Comparison of ENCODE assay signal across 3 cellular contexts in the genomic region with DNA sequence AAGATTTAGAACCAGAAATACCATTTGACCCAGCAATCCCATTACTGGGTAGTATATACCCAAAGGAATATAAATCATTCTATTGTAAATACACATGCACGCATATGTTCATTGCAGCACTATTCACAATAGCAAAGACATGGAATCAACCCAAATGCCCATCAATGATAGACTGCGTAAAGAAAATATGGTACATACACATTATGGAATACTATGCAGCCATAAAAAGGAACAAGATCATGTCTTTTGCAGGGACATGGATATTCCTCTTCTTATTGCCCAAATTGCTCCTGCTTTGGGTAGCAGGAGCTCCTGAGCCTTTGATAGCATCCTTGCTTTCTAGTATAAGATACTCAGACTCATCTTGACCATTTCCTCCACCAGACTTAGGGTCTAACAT. TPM values are rescaled to one million over a fixed set of nuclear protein-coding genes. Genes with fewer than 3 reads are reported as not detected.
DNase-seq lines count a peak whose midpoint lies in the region; ATAC-seq, FAIRE-seq and TF ChIP-seq lines count a peak whose summit lies in the region.
"Not testable (repeated sequence)": the region's sequence is repeated elsewhere in the genome, so short reads cannot be mapped to it uniquely, and the experiment has no call there.

No MANE protein-coding gene starts in this region.

- H4K20me1 ChIP-seq in K562 (replicated peaks; ENCODE audit: control insufficient read depth, insufficient read depth, low read length) = not testable (repeated sequence)

- not testable (repeated sequence) for H3K9me3 ChIP-seq in HEK293 (ENCODE audit: control insufficient read depth, insufficient read depth, low read depth, low read length); K562 (replicated peaks; ENCODE audit: control insufficient read depth, insufficient read depth, low read depth, low read length); esophagus muscularis mucosa

- CTCF ChIA-PET in HEK293 (lab: Yijun Ruan, JAX) = interaction anchor here (0.6 kb wide), 1 partner anchor 1519 kb away, joined by 3 read pairs; no protein-coding TSS in a partner anchor
- CTCF ChIA-PET in K562 (lab: Yijun Ruan, JAX; ENCODE audit: low intra/inter-chr PET ratio) = not testable (repeated sequence)

- in situ Hi-C loops in K562 (cut with MboI) = not testable (repeated sequence)

- not testable (repeated sequence) for H3K4me1 ChIP-seq in HEK293 (ENCODE audit: control insufficient read depth, insufficient read depth, low read length); K562 (replicated peaks in 1 of 2; ENCODE audit: control insufficient read depth in 2 of 2, insufficient read depth in 2 of 2, low read length in 2 of 2); esophagus muscularis mucosa

- not testable (repeated sequence) for DNase-seq in K562 (ENCODE audit: extremely low read depth in 1 of 4, low spot score in 3 of 4)
- DNase-seq in esophagus muscularis mucosa (ENCODE audit: extremely low spot score) = peak; percentile 10

- H3K27me3 ChIP-seq in K562 (ENCODE audit: control insufficient read depth in 2 of 2, insufficient read depth in 2 of 2, low read length in 2 of 2) = not testable (repeated sequence)
- peaks cover 0 to 14% (median 0%) of the 10 kb centered on the region in 4 donors for H3K27me3 ChIP-seq in esophagus muscularis mucosa

- H3K9ac ChIP-seq in K562 (ENCODE audit: insufficient read depth in 1 of 2, low read depth in 2 of 2, low read length in 2 of 2) = not testable (repeated sequence)

- H3K4me3 ChIP-seq in HEK293 (ENCODE audit: low read depth, low read length); K562; esophagus muscularis mucosa: not testable (repeated sequence)

- FAIRE-seq in K562 (lab: Jason Lieb, UNC) = not testable (repeated sequence)

- not testable (repeated sequence) for H3K4me2 ChIP-seq in K562 (ENCODE audit: insufficient read depth, low read length)

- not testable (repeated sequence) for ATAC-seq in K562

- not testable (repeated sequence) for H3K27ac ChIP-seq in HEK293 (ENCODE audit: extremely low read depth, low read depth, low read length); K562 (ENCODE audit: extremely low read depth, low read depth, low read length); esophagus muscularis mucosa (replicated peaks in 1 of 4)

- H3K9me1 ChIP-seq in K562 (ENCODE audit: control insufficient read depth, insufficient read depth, low read length) = not testable (repeated sequence)

- 6% methylated on average over 2 of the region's 2 CpGs for WGBS in K562 (ENCODE audit: insufficient coverage, low coverage, missing lambda C conversion rate)
- 93% methylated on average over 2 of the region's 2 CpGs for WGBS in esophagus muscularis mucosa

- TF ChIP-seq EP300 in K562 (IDR thresholded peaks at IDR 0.05; ENCODE audit: low read length); esophagus muscularis mucosa (IDR thresholded peaks at IDR 0.05): not testable (repeated sequence)

- not testable (repeated sequence) for BruUV-seq in K562 (replicated peaks; lab: Mats Ljungman, UMichigan)

- TF ChIP-seq CTCF in HEK293 (tag by site-specific recombination; IDR thresholded peaks at IDR 0.05); K562 (IDR thresholded peaks at IDR 0.05 in 2 of 3, conservative IDR thresholded peaks at IDR 0.05 in 1 of 3; ENCODE audit: insufficient read depth in 2 of 3, low read depth in 1 of 3, low read length in 3 of 3); esophagus muscularis mucosa (IDR thresholded peaks at IDR 0.05): not testable (repeated sequence)

- POLR2A ChIA-PET in HEK293 (lab: Yijun Ruan, JAX) = not testable (repeated sequence)
- POLR2A ChIA-PET in K562 (lab: Yijun Ruan, JAX) = interaction anchor here (0.6 kb wide), 1 partner anchor 380 kb away, joined by 5 read pairs; no protein-coding TSS in a partner anchor

- intact Hi-C loops in K562 (cut with micrococcal nuclease); esophagus muscularis mucosa (cut with DNase I): not testable (repeated sequence)

- H3K36me3 ChIP-seq in HEK293 (ENCODE audit: control insufficient read depth in 2 of 2, insufficient read depth in 1 of 2, low read length in 2 of 2); K562 (ENCODE audit: control insufficient read depth, insufficient read depth, low read length); esophagus muscularis mucosa: not testable (repeated sequence)

- H3K79me2 ChIP-seq in K562 (ENCODE audit: control insufficient read depth, insufficient read depth, low read length) = not testable (repeated sequence)

- TF ChIP-seq RAD21 in K562 (CRISPR knock-in tag; conservative IDR thresholded peaks at IDR 0.05 in 1 of 2, IDR thresholded peaks at IDR 0.05 in 1 of 2) = not testable (repeated sequence)

- TF ChIP-seq POLR2A in K562 (conservative IDR thresholded peaks at IDR 0.05); esophagus muscularis mucosa (IDR thresholded peaks at IDR 0.05; ENCODE audit: low read depth): not testable (repeated sequence)

- not testable (repeated sequence) for H2AFZ ChIP-seq in K562 (ENCODE audit: low read depth, low read length)

TF ChIP-seq in HEK293, 187 proteins besides CTCF, POLR2A, EP300 and RAD21:
- TF ChIP-seq ZNF146 (tag by site-specific recombination; IDR thresholded peaks at IDR 0.05) = peak; percentile 62

TF ChIP-seq in K562, 482 proteins besides CTCF, POLR2A, EP300 and RAD21:
- peak; percentile 63 for TF ChIP-seq ZNF146 (CRISPR knock-in tag; IDR thresholded peaks at IDR 0.05; ENCODE audit: unreplicated experiment)
- TF ChIP-seq RBM25 (IDR thresholded peaks at IDR 0.05; ENCODE audit: low read depth, low read length, severe bottlenecking) = peak; percentile 50

RNA-seq across cellular contexts. Expression of gene CDYL2, which starts 10.9 kb away (rescaled TPM):
- total RNA-seq in K562 (2011; cell fraction: chromatin; rRNA removed; ENCODE audit: low replicate concordance) = 0.07 and 0.09 TPM in 2 replicates
- total RNA-seq in K562 (2011; cell fraction: nucleolus; rRNA removed) = not detected in 2 replicates
- not detected in 2 replicates for total RNA-seq in K562 (2011; cell fraction: nucleoplasm; rRNA removed)
- total RNA-seq in K562 (2014; rRNA removed) (under 0.01 TPM in 1 of 2 replicates, not detected in the other), K562 (2014; rRNA removed; fragmentation: Illumina TruSeq; extraction: Trizol) (not detected in 2 replicates), K562 (2015; rRNA removed; fragmentation: Illumina TruSeq; extraction: Trizol) (not detected in 2 replicates), K562 (2021) (0.04 and 0.25 TPM in 2 replicates), esophagus muscularis mucosa (1 to 10 TPM in 3 of 4 donors, under 1 TPM in 1; 0.83 to 6.5 (median 3.6) TPM)
- polyA plus RNA-seq in K562 (2011; rRNA removed) (0.01 TPM in 1 of 2 replicates, not detected in the other), K562 (2014; fragmentation: Illumina TruSeq; extraction: Trizol) (not detected in 2 replicates), K562 (2014; fragmentation: Nextera tagmentation; extraction: Ambion mirVana) (not detected), K562 (2014; rRNA removed) (not detected in 2 replicates)
- polyA plus RNA-seq in K562 (2011; cell fraction: cytosol; rRNA removed) = 0.01 TPM in 1 of 2 replicates, not detected in the other
- 0.01 TPM in 1 of 2 replicates, not detected in the other for polyA plus RNA-seq in K562 (2011; cell fraction: nucleus; rRNA removed)
- polyA plus RNA-seq in K562 (2012) = 0.01 and 0.03 TPM in 2 replicates
- 0.51 TPM in 1 of 2 replicates, not detected in the other for polyA minus RNA-seq in K562 (2011; rRNA and poly(A)+ RNA removed)
- 0.18 and 0.19 TPM in 2 replicates for polyA minus RNA-seq in K562 (2011; cell fraction: cytosol; rRNA and poly(A)+ RNA removed)
- polyA minus RNA-seq in K562 (2011; cell fraction: nucleus; rRNA and poly(A)+ RNA removed) = under 0.01 TPM in 2 replicates
